20 cellular contexts compared by ENCODE assay signal in the genomic region with DNA sequence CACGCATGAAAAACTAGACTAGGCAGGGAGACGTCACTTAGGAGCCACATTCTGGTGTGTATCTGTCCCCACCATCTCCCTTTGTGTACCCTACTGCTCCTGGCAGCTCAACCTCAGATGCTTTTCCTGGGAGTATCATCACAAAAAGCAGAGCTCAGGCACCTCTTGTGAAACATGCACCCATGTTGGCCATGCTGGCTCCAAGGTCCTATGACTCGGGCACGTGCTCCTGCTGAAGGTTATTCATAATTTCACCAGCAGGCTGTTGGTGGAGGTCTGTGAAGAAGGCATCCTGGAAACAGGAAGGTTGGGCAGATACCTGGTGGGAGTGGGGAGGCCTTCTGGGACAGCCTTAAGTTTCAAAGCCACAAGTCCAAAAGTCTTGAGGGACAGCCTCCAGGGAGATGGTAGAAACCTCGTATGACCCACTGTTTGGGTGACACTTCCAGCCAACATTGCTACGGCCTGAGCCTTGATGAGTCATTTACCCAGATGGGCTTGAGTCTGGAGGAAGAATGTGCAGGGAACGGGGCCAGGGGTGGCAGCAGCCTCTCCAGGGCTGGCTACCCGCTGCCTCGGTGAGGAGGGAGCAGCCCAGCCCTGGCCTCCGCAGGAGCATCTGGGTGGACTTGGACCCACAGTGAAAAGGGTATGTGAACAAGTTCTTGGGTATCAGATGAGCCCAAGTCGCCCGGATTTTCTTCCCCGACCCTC.
DNase-seq lines count a peak whose midpoint lies in the region; ATAC-seq and TF ChIP-seq lines count a peak whose summit lies in the region.
"Had no signal": no experiment of that assay in that cellular context is flagged by ENCODE, and none has a peak within 500 bp of the region (broad histone marks: within the 10 kb centered on the region; RNA-seq: fewer than 3 reads in every experiment).

No MANE protein-coding gene starts in this region.

- ATAC-seq in Right ventricle myocardium inferior = peak; percentile 40
- ATAC-seq in aorta (ENCODE audit: low FRiP score) = peak; percentile 31
- ATAC-seq: activated T-cell treated with anti-CD3 and anti-CD28 coated beads, Interleukin-2, amount 50 U/mL, for 4 hours; effector memory CD8-positive, alpha-beta T cell had no signal

- intact Hi-C loops in Right ventricle myocardium inferior (cut with DNase I) (no loop called here), aorta (cut with DNase I) (no loop called here)

- H3K27me3 Mint-ChIP-seq in immature natural killer cell (ENCODE audit: low read depth in 3 of 3) = peaks cover 5 to 6% (median 5%) of the 10 kb centered on the region in 3 donors
- H3K27me3 Mint-ChIP-seq: activated naive CD8-positive, alpha-beta T cell treated with anti-CD3 and anti-CD28 coated beads for 36 hours had no signal

- H3K9me3 Mint-ChIP-seq in immature natural killer cell = no peaks in the 10 kb centered on the region
- H3K9me3 Mint-ChIP-seq: activated CD4-positive, alpha-beta memory T cell treated with anti-CD3 and anti-CD28 coated beads for 36 hours; activated naive CD8-positive, alpha-beta T cell treated with anti-CD3 and anti-CD28 coated beads for 36 hours; activated T-cell treated with anti-CD3 and anti-CD28 coated beads, Interleukin-2, amount 50 U/mL, for 4 hours; CD4-positive, alpha-beta memory T cell; central memory CD8-positive, alpha-beta T cell; effector memory CD8-positive, alpha-beta T cell had no signal

- no peak overlapping the region for H3K27ac Mint-ChIP-seq in immature natural killer cell
- H3K27ac Mint-ChIP-seq: activated CD4-positive, alpha-beta memory T cell treated with anti-CD3 and anti-CD28 coated beads for 36 hours; activated naive CD8-positive, alpha-beta T cell treated with anti-CD3 and anti-CD28 coated beads for 36 hours; CD4-positive, alpha-beta memory T cell; effector memory CD8-positive, alpha-beta T cell; nephron progenitor cell had no signal

- WGBS in aorta, 2 donors = 52 to 53% methylated on average over 13 of the region's 13 CpGs

- H3K4me3 ChIP-seq in right atrium auricular region (no peak overlapping the region), aorta (ENCODE audit: low read length in 2 of 2) (no peak overlapping the region)
- H3K4me3 ChIP-seq: tibial artery had no signal

- TF ChIP-seq CTCF in right atrium auricular region (IDR thresholded peaks at IDR 0.05) = no peak

- H3K27ac ChIP-seq in right atrium auricular region (no peak overlapping the region), aorta (ENCODE audit: low read depth in 1 of 2, low read length in 2 of 2) (no peak overlapping the region)
- H3K27ac ChIP-seq: KMS-11, tibial artery had no signal

- DNase-seq in Right ventricle myocardium inferior (ENCODE audit: missing footprints) (no peak), right atrium auricular region (ENCODE audit: low spot score) (no peak), RPMI7951 (ENCODE audit: low read depth) (peak; percentile 67), kidney tubule cell (ENCODE audit: low spot score) (peak; percentile 47), aorta (peak in 1 of 2 donors; percentile 79), NCI-H526 treated with DMSO at 0.1 percent for 48 hours (lab: John Stamatoyannopoulos, UW) (no peak), immature natural killer cell (no peak), SK-N-DZ (ENCODE audit: low spot score) (no peak)
- DNase-seq: activated CD4-positive, alpha-beta memory T cell treated with anti-CD3 and anti-CD28 coated beads for 36 hours; activated naive CD8-positive, alpha-beta T cell treated with anti-CD3 and anti-CD28 coated beads for 36 hours; activated T-cell treated with anti-CD3 and anti-CD28 coated beads, Interleukin-2, amount 50 U/mL, for 4 hours; CD4-positive, alpha-beta memory T cell; effector memory CD8-positive, alpha-beta T cell; NCI-H1436; nephron progenitor cell; stimulated activated CD4-positive, alpha-beta T cell treated with anti-CD3 and anti-CD28 coated beads, Interleukin-4, amount 100 ng/mL, for 1 hour; stimulated activated CD8-positive, alpha-beta memory T cell treated with anti-CD3 and anti-CD28 coated beads, Interleukin-4, amount 100 ng/mL, for 48 hours; tibial artery had no signal

- no peak overlapping the region for H3K4me3 Mint-ChIP-seq in immature natural killer cell
- H3K4me3 Mint-ChIP-seq: activated CD4-positive, alpha-beta memory T cell treated with anti-CD3 and anti-CD28 coated beads for 36 hours; activated naive CD8-positive, alpha-beta T cell treated with anti-CD3 and anti-CD28 coated beads for 36 hours; activated T-cell treated with anti-CD3 and anti-CD28 coated beads, Interleukin-2, amount 50 U/mL, for 4 hours; CD4-positive, alpha-beta memory T cell; central memory CD8-positive, alpha-beta T cell; effector memory CD8-positive, alpha-beta T cell; nephron progenitor cell had no signal

- H3K27me3 ChIP-seq in right atrium auricular region = no peaks in the 10 kb centered on the region
- H3K27me3 ChIP-seq in aorta (ENCODE audit: control insufficient read depth in 1 of 2, insufficient read depth in 2 of 2, low read length in 1 of 2) = no peaks in the 10 kb centered on the region
- H3K27me3 ChIP-seq: tibial artery had no signal

- no peaks in the 10 kb centered on the region for H3K4me1 Mint-ChIP-seq in immature natural killer cell
- H3K4me1 Mint-ChIP-seq: activated naive CD8-positive, alpha-beta T cell treated with anti-CD3 and anti-CD28 coated beads for 36 hours; CD4-positive, alpha-beta memory T cell; central memory CD8-positive, alpha-beta T cell had no signal

- H3K36me3 ChIP-seq in right atrium auricular region (no peaks in the 10 kb centered on the region), aorta (ENCODE audit: control insufficient read depth in 1 of 2, insufficient read depth in 2 of 2, low read length in 1 of 2) (no peaks in the 10 kb centered on the region)
- H3K36me3 ChIP-seq: tibial artery had no signal

- H3K4me1 ChIP-seq in right atrium auricular region (peaks cover 0 to 9% of the 10 kb centered on the region in 2 donors), aorta (ENCODE audit: control insufficient read depth in 1 of 2, insufficient read depth in 2 of 2, low read length in 2 of 2) (peaks cover 0 to 2% of the 10 kb centered on the region in 2 donors)

- H3K36me3 Mint-ChIP-seq in immature natural killer cell = no peaks in the 10 kb centered on the region
- H3K36me3 Mint-ChIP-seq: activated CD4-positive, alpha-beta memory T cell treated with anti-CD3 and anti-CD28 coated beads for 36 hours; activated naive CD8-positive, alpha-beta T cell treated with anti-CD3 and anti-CD28 coated beads for 36 hours; CD4-positive, alpha-beta memory T cell had no signal

- no peaks in the 10 kb centered on the region for H3K9me3 ChIP-seq in right atrium auricular region
- no peaks in the 10 kb centered on the region for H3K9me3 ChIP-seq in aorta (ENCODE audit: control insufficient read depth, low read length)
- H3K9me3 ChIP-seq: tibial artery had no signal

Comparison
In these comparisons a context has a peak if more than half of its experiments do, and no peak if none do; other contexts are left out.
1. DNase-seq: peak in RPMI7951 (single experiment) and kidney tubule cell (single experiment); none in Right ventricle myocardium inferior (single experiment), right atrium auricular region (single experiment), NCI-H526 treated with DMSO at 0.1 percent for 48 hours (single experiment), immature natural killer cell (0 of 3) and SK-N-DZ (single experiment).